Comparison of ENCODE assay signal across 8 cellular contexts in genomic region chr3:50358927-50359759, GRCh38. TPM values are rescaled to one million over a fixed set of nuclear protein-coding genes. Genes with fewer than 3 reads are reported as not detected.
A peak's percentile ranks its signal among the peaks of the same experiment; 100 is the strongest.
DNase-seq lines count a peak whose midpoint lies in the region; ATAC-seq and TF ChIP-seq lines count a peak whose summit lies in the region.

A gene with protein sequence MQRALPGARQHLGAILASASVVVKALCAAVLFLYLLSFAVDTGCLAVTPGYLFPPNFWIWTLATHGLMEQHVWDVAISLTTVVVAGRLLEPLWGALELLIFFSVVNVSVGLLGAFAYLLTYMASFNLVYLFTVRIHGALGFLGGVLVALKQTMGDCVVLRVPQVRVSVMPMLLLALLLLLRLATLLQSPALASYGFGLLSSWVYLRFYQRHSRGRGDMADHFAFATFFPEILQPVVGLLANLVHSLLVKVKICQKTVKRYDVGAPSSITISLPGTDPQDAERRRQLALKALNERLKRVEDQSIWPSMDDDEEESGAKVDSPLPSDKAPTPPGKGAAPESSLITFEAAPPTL (minus strand): TSS chr3:50359521. CDS start chr3:50359063, 458 bp downstream.

- H3K27me3 Mint-ChIP-seq in dendritic cell treated with granulocyte-macrophage colony-stimulating factor and Interleukin-4, amounts not matched to agents 40 ng/mL and 50 ng/mL, for 4 days = peaks cover 9% of the 10 kb centered on the region

- peaks cover 54% of the 10 kb centered on the region for H3K36me3 Mint-ChIP-seq in dendritic cell treated with granulocyte-macrophage colony-stimulating factor and Interleukin-4, amounts not matched to agents 40 ng/mL and 50 ng/mL, for 4 days (ENCODE audit: low read depth)

- H3K4me3 Mint-ChIP-seq in dendritic cell treated with granulocyte-macrophage colony-stimulating factor and Interleukin-4, amounts not matched to agents 40 ng/mL and 50 ng/mL, for 4 days = peak within 1 kb of the TSS; percentile 98

- H3K27ac Mint-ChIP-seq in dendritic cell treated with granulocyte-macrophage colony-stimulating factor and Interleukin-4, amounts not matched to agents 40 ng/mL and 50 ng/mL, for 4 days = peak within 1 kb of the TSS; percentile 96

- ATAC-seq in GM19395 (IDR thresholded peaks at IDR 0.05; ENCODE audit: unreplicated experiment) (peak; percentile 99), HG03565 (IDR thresholded peaks at IDR 0.05; ENCODE audit: unreplicated experiment) (peak; percentile 93), left lobe of liver (peak; percentile 93)

- H3K27ac ChIP-seq in C4-2B = peak within 1 kb of the TSS; percentile 95

- H3K4me1 Mint-ChIP-seq in dendritic cell treated with granulocyte-macrophage colony-stimulating factor and Interleukin-4, amounts not matched to agents 40 ng/mL and 50 ng/mL, for 4 days (ENCODE audit: low read depth) = peaks cover 52% of the 10 kb centered on the region

- no peak for TF ChIP-seq CTCF in C4-2B (conservative IDR thresholded peaks at IDR 0.05)

- intact Hi-C loops in dendritic cell treated with granulocyte-macrophage colony-stimulating factor and Interleukin-4, amounts not matched to agents 40 ng/mL and 50 ng/mL, for 4 days (cut with micrococcal nuclease) = loop anchor here (1.0 kb wide), 1 partner anchor 8 kb away; no protein-coding TSS in a partner anchor

- H3K9me3 Mint-ChIP-seq in dendritic cell treated with granulocyte-macrophage colony-stimulating factor and Interleukin-4, amounts not matched to agents 40 ng/mL and 50 ng/mL, for 4 days = no peaks in the 10 kb centered on the region

- DNase-seq in NCI-H774 (lab: John Stamatoyannopoulos, UW) (peak; percentile 80), left lobe of liver (ENCODE audit: low spot score) (peak; percentile 98)
- peak; percentile 92 to 93 for DNase-seq in activated CD4-positive, alpha-beta T cell treated with anti-CD3 and anti-CD28 coated beads, Interleukin-2, amount 50 U/mL, for 4 hours
- DNase-seq in stimulated activated CD4-positive, alpha-beta T cell treated with anti-CD3 and anti-CD28 coated beads, Interleukin-2, amount 100 ng/mL, for 4 hours (ENCODE audit: low read depth) = peak; percentile 95

RNA-seq across cellular contexts. Expression of the gene that starts here (rescaled TPM):
- 18.7 TPM for total RNA-seq in left lobe of liver

Comparison
In these comparisons a context has a peak if more than half of its experiments do, and no peak if none do; other contexts are left out.
1. Peak in every context shown above with its lines: DNase-seq, ATAC-seq and H3K27ac ChIP-seq.